Comparison of ENCODE assay signal across 13 cellular contexts in the genomic region with DNA sequence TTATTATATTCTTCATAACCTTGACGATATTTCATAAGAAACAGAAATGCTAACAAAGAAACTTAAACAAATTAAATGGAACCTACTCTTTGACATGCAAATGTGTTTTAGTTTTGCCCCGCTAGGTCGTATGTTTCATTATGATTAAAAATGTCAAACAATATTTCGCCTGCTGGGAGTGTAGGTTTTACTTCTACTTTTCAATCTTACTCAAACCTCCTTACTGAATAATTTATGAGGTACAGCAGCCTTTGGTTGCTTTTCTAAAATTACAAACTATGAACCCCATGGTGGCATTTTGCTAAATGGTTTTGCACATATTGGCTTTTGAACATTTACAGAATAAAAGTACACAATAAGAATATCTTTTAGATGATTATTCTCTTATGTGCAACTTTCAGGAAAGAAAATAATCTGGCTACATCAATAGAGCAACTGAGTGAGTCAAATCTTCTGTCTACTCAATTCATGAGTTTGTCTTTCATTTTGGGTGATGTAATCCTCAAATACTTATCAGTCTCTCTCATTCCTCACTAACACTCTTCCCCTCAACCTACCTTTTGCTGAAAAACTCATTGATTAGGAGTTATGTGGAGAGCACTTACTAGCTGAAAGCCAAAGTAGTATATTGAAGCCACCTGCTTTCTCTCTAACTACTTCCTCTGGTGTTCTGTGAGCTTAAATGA.
DNase-seq lines count a peak whose midpoint lies in the region; ATAC-seq and TF ChIP-seq lines count a peak whose summit lies in the region.
"Had no signal": no experiment of that assay in that cellular context is flagged by ENCODE, and none has a peak within 500 bp of the region (broad histone marks: within the 10 kb centered on the region; RNA-seq: fewer than 3 reads in every experiment).

No MANE protein-coding gene starts in this region.

- no peaks in the 10 kb centered on the region for H3K36me3 ChIP-seq in left ventricle myocardium inferior
- H3K36me3 ChIP-seq: upper lobe of left lung had no signal

- no peaks in the 10 kb centered on the region for H3K4me1 ChIP-seq in left ventricle myocardium inferior
- H3K4me1 ChIP-seq: upper lobe of left lung had no signal

- TF ChIP-seq CTCF in left ventricle myocardium inferior (IDR thresholded peaks at IDR 0.05; ENCODE audit: borderline replicate concordance) = no peak

- peak; percentile 93 for ATAC-seq in GM18867 (IDR thresholded peaks at IDR 0.05; ENCODE audit: unreplicated experiment)
- peak; percentile 94 for ATAC-seq in GM21447 (IDR thresholded peaks at IDR 0.05; ENCODE audit: unreplicated experiment)
- peak; percentile 90 for ATAC-seq in HG02981 (IDR thresholded peaks at IDR 0.05; ENCODE audit: unreplicated experiment)
- peak; percentile 91 for ATAC-seq in HG03575 (IDR thresholded peaks at IDR 0.05; ENCODE audit: extremely low read depth, insufficient number of reproducible peaks, low FRiP score, unreplicated experiment)

- DNase-seq in NCI-H1417 (lab: John Stamatoyannopoulos, UW) (no peak), GF-D8 (lab: John Stamatoyannopoulos, UW) (no peak), left ventricle myocardium inferior (no peak)
- DNase-seq in activated T-cell treated with anti-CD3 and anti-CD28 coated beads, Interleukin-2, amount 50 U/mL, for 48 hours = no peak
- DNase-seq: amniotic stem cell, dorsolateral prefrontal cortex, foreskin fibroblast, islet precursor cell, upper lobe of left lung had no signal

- no peak overlapping the region for H3K27ac ChIP-seq in left ventricle myocardium inferior (replicated peaks)
- H3K27ac ChIP-seq: dorsolateral prefrontal cortex, upper lobe of left lung had no signal

- H3K4me3 ChIP-seq in left ventricle myocardium inferior = no peak overlapping the region
- H3K4me3 ChIP-seq: dorsolateral prefrontal cortex, upper lobe of left lung had no signal

- no peaks in the 10 kb centered on the region for H3K27me3 ChIP-seq in left ventricle myocardium inferior (ENCODE audit: low read depth)
- H3K27me3 ChIP-seq: upper lobe of left lung had no signal

- intact Hi-C loops in left ventricle myocardium inferior (cut with micrococcal nuclease) = no loop called here

- no peaks in the 10 kb centered on the region for H3K9me3 ChIP-seq in left ventricle myocardium inferior (replicated peaks)
- H3K9me3 ChIP-seq: upper lobe of left lung had no signal
